In the genomic region with DNA sequence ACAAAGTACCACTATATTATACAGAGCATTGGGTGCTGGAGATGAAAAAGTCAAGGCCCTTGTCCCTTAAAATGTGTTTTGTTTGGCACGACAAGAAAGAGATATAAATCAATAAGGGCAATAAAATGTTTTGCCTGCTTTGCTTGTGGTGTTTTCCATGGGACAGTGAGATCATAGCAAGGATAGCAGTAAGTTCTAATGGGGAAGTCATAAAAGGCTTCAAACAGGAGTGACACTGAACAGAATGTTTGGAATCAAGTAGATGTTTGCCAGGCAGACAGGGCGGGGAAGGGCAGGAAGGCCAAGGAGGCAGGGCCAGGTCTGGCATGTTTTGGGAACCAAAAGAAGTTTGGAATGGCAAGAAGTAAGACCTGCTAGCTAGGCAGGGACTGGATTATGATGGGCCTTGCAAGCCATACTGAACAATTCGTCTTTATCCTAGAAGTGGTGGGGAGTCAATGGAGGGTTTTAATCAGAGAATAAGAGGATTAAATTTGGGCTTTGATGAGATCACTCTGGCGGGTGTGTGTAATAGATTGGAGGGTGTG, we compare ENCODE assay signal across 17 cellular contexts. TPM values are rescaled to one million over a fixed set of nuclear protein-coding genes. Genes with fewer than 3 reads are reported as not detected.
DNase-seq lines count a peak whose midpoint lies in the region; ATAC-seq and TF ChIP-seq lines count a peak whose summit lies in the region.
"Had no signal": no experiment of that assay in that cellular context is flagged by ENCODE, and none has a peak within 500 bp of the region (broad histone marks: within the 10 kb centered on the region; RNA-seq: fewer than 3 reads in every experiment).

No MANE protein-coding gene starts in this region.

- no peak for DNase-seq in H9
- peak; percentile 26 for DNase-seq in SK-N-SH
- DNase-seq in islet precursor cell, result peak; percentile 86
- no peak for DNase-seq in stimulated activated CD4-positive, alpha-beta T cell treated with anti-CD3 and anti-CD28 coated beads, Interleukin-2, amount 100 ng/mL, for 24 hours
- no peak for DNase-seq in pons (ENCODE audit: low spot score)
- no peak for DNase-seq in RKO (ENCODE audit: low spot score)
- no peak for DNase-seq in natural killer cell treated with Interleukin-12 subunit alpha and Interleukin-12 subunit beta and Interleukin-15 and Interleukin-18, amount 100 ng/mL, for 72 hours (ENCODE audit: low spot score)
- DNase-seq: activated CD4-positive, alpha-beta T cell treated with anti-CD3 and anti-CD28 coated beads, Interleukin-2, amount 10 ng/mL, durations not matched to agents 24 days and 14 days; activated T-cell treated with anti-CD3 and anti-CD28 coated beads, Interleukin-2, amount 50 U/mL, for 48 hours; anterior cingulate cortex; CD4-positive, alpha-beta T cell; foreskin melanocyte; NCI-H1092 treated with DMSO at 0.1 percent for 48 hours; NCI-H446 treated with DMSO at 0.1 percent for 48 hours; retina; stimulated activated naive B cell treated with anti-CD40 and anti-IgM and Interleukin-4, amounts not matched to agents 10 μg/mL and 1 μg/mL and 100 μg/mL, for 72 hours had no signal

- H3K14ac ChIP-seq in H9 (ENCODE audit: insufficient read depth, low read length), result no peak overlapping the region

- no peak overlapping the region for H2AK5ac ChIP-seq in H9 (ENCODE audit: insufficient read length, low read length)

- H3K27me3 ChIP-seq in H9 (ENCODE audit: insufficient read depth, low read length), result no peaks in the 10 kb centered on the region
- no peaks in the 10 kb centered on the region for H3K27me3 ChIP-seq in SK-N-SH (ENCODE audit: insufficient read depth)
- H3K27me3 ChIP-seq in subcutaneous abdominal adipose tissue (ENCODE audit: control insufficient read depth in 5 of 5, insufficient read depth in 4 of 5, low read length in 5 of 5), result no peaks in the 10 kb centered on the region

- CTCF ChIA-PET in SK-N-SH (lab: Yijun Ruan, JAX), result interaction anchor here (0.7 kb wide), 2 partner anchors 12 to 15 kb away, joined by 3 read pairs; no protein-coding TSS in a partner anchor

- peaks cover 69 to 82% of the 10 kb centered on the region in 2 experiments for H3K4me1 Mint-ChIP-seq in H9
- no peaks in the 10 kb centered on the region for H3K4me1 Mint-ChIP-seq in natural killer cell treated with Interleukin-12 subunit alpha and Interleukin-12 subunit beta and Interleukin-15 and Interleukin-18, amount 100 ng/mL, for 72 hours (ENCODE audit: low read depth in 2 of 2)

- no peak overlapping the region for H2BK5ac ChIP-seq in H9 (ENCODE audit: insufficient read length, low read length)

- H4K91ac ChIP-seq in H9 (ENCODE audit: insufficient read length, low read depth, low read length), result no peak overlapping the region

- no peaks in the 10 kb centered on the region for H3K23me2 ChIP-seq in H9 (ENCODE audit: insufficient read length, low read depth, low read length, poor library complexity, severe bottlenecking)

- H3F3A ChIP-seq in SK-N-SH (replicated peaks; ENCODE audit: insufficient read depth), result peaks cover 12% of the 10 kb centered on the region

- no peak overlapping the region for H3K18ac ChIP-seq in H9 (ENCODE audit: insufficient read length, low read depth, low read length)

- H3K4ac ChIP-seq in H9 (ENCODE audit: low read depth, low read length), result no peak overlapping the region

- H4K5ac ChIP-seq in H9 (ENCODE audit: insufficient read length, low read depth, low read length), result no peak overlapping the region

- no peaks in the 10 kb centered on the region for H3K27me3 Mint-ChIP-seq in H9 (ENCODE audit: low read depth)
- peaks cover 15 to 18% of the 10 kb centered on the region in 2 donors for H3K27me3 Mint-ChIP-seq in natural killer cell treated with Interleukin-12 subunit alpha and Interleukin-12 subunit beta and Interleukin-15 and Interleukin-18, amount 100 ng/mL, for 72 hours

- POLR2A ChIA-PET in SK-N-SH (lab: Yijun Ruan, JAX), result no interaction called here

- H2AFZ ChIP-seq in H9 (ENCODE audit: low read length) (no peak overlapping the region), SK-N-SH (ENCODE audit: low read depth) (no peak overlapping the region)

- no peak overlapping the region for H2BK15ac ChIP-seq in H9 (ENCODE audit: low read depth, low read length)

- no peaks in the 10 kb centered on the region for H3K9me2 ChIP-seq in SK-N-SH

- TF ChIP-seq CTCF in H9 (conservative IDR thresholded peaks at IDR 0.05) (no peak), SK-N-SH (IDR thresholded peaks at IDR 0.05) (no peak)

- H3K4me3 ChIP-seq in SK-N-SH (ENCODE audit: low read depth in 2 of 2, low read length in 1 of 2), result no peak overlapping the region
- no peak overlapping the region for H3K4me3 ChIP-seq in subcutaneous abdominal adipose tissue (ENCODE audit: low read depth in 1 of 5, low read length in 5 of 5)

- no peak for TF ChIP-seq EP300 in SK-N-SH (IDR thresholded peaks at IDR 0.05; ENCODE audit: borderline replicate concordance in 1 of 2, low read depth in 1 of 2, low read length in 1 of 2)

- no peak overlapping the region for H2BK120ac ChIP-seq in H9 (ENCODE audit: low read depth, low read length, poor library complexity, severe bottlenecking)

- no peak for TF ChIP-seq RAD21 in SK-N-SH (IDR thresholded peaks at IDR 0.05; ENCODE audit: low read length)

- peaks cover 3% of the 10 kb centered on the region for H4K20me1 ChIP-seq in H9 (ENCODE audit: control insufficient read depth, insufficient read depth, insufficient read length)
- peaks cover 87% of the 10 kb centered on the region for H4K20me1 ChIP-seq in SK-N-SH (ENCODE audit: insufficient read depth)

- peaks cover 0 to 6% of the 10 kb centered on the region in 2 experiments; a peak in 3 of 5 replicates for H3K9me3 Mint-ChIP-seq in H9
- no peaks in the 10 kb centered on the region for H3K9me3 Mint-ChIP-seq in natural killer cell treated with Interleukin-12 subunit alpha and Interleukin-12 subunit beta and Interleukin-15 and Interleukin-18, amount 100 ng/mL, for 72 hours
- H3K9me3 Mint-ChIP-seq: CD4-positive, alpha-beta T cell had no signal

- H3K9ac ChIP-seq in H9 (ENCODE audit: extremely low read depth, insufficient read length, low read length) (no peak overlapping the region), SK-N-SH (no peak overlapping the region), subcutaneous abdominal adipose tissue (ENCODE audit: low read length in 5 of 5) (no peak overlapping the region)

- H3K23ac ChIP-seq in H9 (ENCODE audit: insufficient read length, low read depth, low read length), result no peak overlapping the region

- H3K56ac ChIP-seq in H9 (ENCODE audit: insufficient read length, low read depth, low read length), result no peak overlapping the region

- H3K79me2 ChIP-seq in H9 (ENCODE audit: insufficient read depth, low read length) (peaks cover 67% of the 10 kb centered on the region), SK-N-SH (ENCODE audit: insufficient read depth) (peaks cover 100% of the 10 kb centered on the region)

- H2BK12ac ChIP-seq in H9 (ENCODE audit: insufficient read length, low read depth, low read length), result no peak overlapping the region

- H3K79me1 ChIP-seq in H9 (ENCODE audit: insufficient read depth, low read depth, low read length, poor library complexity, severe bottlenecking), result peaks cover 6% of the 10 kb centered on the region

- no peak overlapping the region for H3K4me3 Mint-ChIP-seq in H9
- no peak overlapping the region for H3K4me3 Mint-ChIP-seq in natural killer cell treated with Interleukin-12 subunit alpha and Interleukin-12 subunit beta and Interleukin-15 and Interleukin-18, amount 100 ng/mL, for 72 hours
- H3K4me3 Mint-ChIP-seq: activated CD4-positive, alpha-beta T cell treated with anti-CD3 and anti-CD28 coated beads, Interleukin-2, amount 10 ng/mL, durations not matched to agents 24 days and 14 days; CD4-positive, alpha-beta T cell; stimulated activated naive B cell treated with anti-CD40 and anti-IgM and Interleukin-4, amounts not matched to agents 10 μg/mL and 1 μg/mL and 100 μg/mL, for 72 hours had no signal

- no peak overlapping the region for H3T11ph ChIP-seq in H9 (ENCODE audit: low read length)

- WGBS in H9 (ENCODE audit: extremely low coverage, insufficient read length, low lambda C conversion rate), result no CpG with 5 or more reads among the region's 4 CpGs
- 69% methylated on average over 4 of the region's 4 CpGs for WGBS in SK-N-SH (ENCODE audit: low lambda C conversion rate)

- H2BK20ac ChIP-seq in H9 (ENCODE audit: low read depth, low read length, poor library complexity, severe bottlenecking), result no peak overlapping the region

- H3K9me3 ChIP-seq in H9 (ENCODE audit: control insufficient read depth, low read depth, low read length) (no peaks in the 10 kb centered on the region), SK-N-SH (no peaks in the 10 kb centered on the region), subcutaneous abdominal adipose tissue (ENCODE audit: control insufficient read depth in 5 of 5, low read length in 5 of 5) (no peaks in the 10 kb centered on the region)

- H4K8ac ChIP-seq in H9 (replicated peaks; ENCODE audit: insufficient read length, low read depth, low read length), result no peak overlapping the region

- H3K27ac ChIP-seq in H9 (ENCODE audit: insufficient read length, low read depth, low read length) (no peak overlapping the region), SK-N-SH (ENCODE audit: low read depth in 2 of 2, low read length in 1 of 2) (no peak overlapping the region; a peak in 1 of 4 replicates), subcutaneous abdominal adipose tissue (ENCODE audit: low read depth, low read length) (peak overlapping the region; percentile 51)

- peak overlapping the region in 2 of 3 experiments; percentile 10 to 53; a peak in 3 of 7 replicates for H3K27ac Mint-ChIP-seq in H9
- no peak overlapping the region for H3K27ac Mint-ChIP-seq in natural killer cell treated with Interleukin-12 subunit alpha and Interleukin-12 subunit beta and Interleukin-15 and Interleukin-18, amount 100 ng/mL, for 72 hours
- H3K27ac Mint-ChIP-seq: activated CD4-positive, alpha-beta T cell treated with anti-CD3 and anti-CD28 coated beads, Interleukin-2, amount 10 ng/mL, durations not matched to agents 24 days and 14 days; CD4-positive, alpha-beta T cell; stimulated activated naive B cell treated with anti-CD40 and anti-IgM and Interleukin-4, amounts not matched to agents 10 μg/mL and 1 μg/mL and 100 μg/mL, for 72 hours had no signal

- H3K4me1 ChIP-seq in H9 (ENCODE audit: insufficient read depth, low read length) (peaks cover 23% of the 10 kb centered on the region; the same call in 1 of the 2 replicates), SK-N-SH (ENCODE audit: control insufficient read depth in 1 of 2, insufficient read depth in 2 of 2, low read depth in 1 of 2, low read length in 1 of 2) (peaks cover 8 to 16% of the 10 kb centered on the region in 2 experiments; a peak in 3 of 4 replicates), subcutaneous abdominal adipose tissue (ENCODE audit: control insufficient read depth in 5 of 5, insufficient read depth in 5 of 5, low read length in 5 of 5) (peaks cover 0 to 25% (median 10%) of the 10 kb centered on the region in 5 donors)

- H3K36me3 Mint-ChIP-seq in H9 (ENCODE audit: insufficient read depth in 1 of 3, low read depth in 3 of 3), result peaks cover 42 to 75% (median 69%) of the 10 kb centered on the region in 3 experiments
- no peaks in the 10 kb centered on the region for H3K36me3 Mint-ChIP-seq in natural killer cell treated with Interleukin-12 subunit alpha and Interleukin-12 subunit beta and Interleukin-15 and Interleukin-18, amount 100 ng/mL, for 72 hours
- H3K36me3 Mint-ChIP-seq: stimulated activated naive B cell treated with anti-CD40 and anti-IgM and Interleukin-4, amounts not matched to agents 10 μg/mL and 1 μg/mL and 100 μg/mL, for 72 hours had no signal

- peaks cover 35 to 62% of the 10 kb centered on the region in 2 experiments for H3K36me3 ChIP-seq in SK-N-SH (replicated peaks in 1 of 2; ENCODE audit: control insufficient read depth in 1 of 2, insufficient read depth in 2 of 2, low read length in 1 of 2)
- peaks cover 0 to 8% (median 6%) of the 10 kb centered on the region in 5 donors for H3K36me3 ChIP-seq in subcutaneous abdominal adipose tissue (ENCODE audit: control insufficient read depth in 5 of 5, insufficient read depth in 5 of 5, low read length in 5 of 5)

- H3K4me2 ChIP-seq in H9 (ENCODE audit: insufficient read depth, insufficient read length, low read length) (no peak overlapping the region), SK-N-SH (no peak overlapping the region)

- no peak for ATAC-seq in natural killer cell treated with Interleukin-12 subunit alpha and Interleukin-12 subunit beta and Interleukin-15 and Interleukin-18, amount 100 ng/mL, for 72 hours
- ATAC-seq: stimulated activated naive B cell treated with anti-CD40 and anti-IgM and Interleukin-4, amounts not matched to agents 10 μg/mL and 1 μg/mL and 100 μg/mL, for 72 hours had no signal

RNA-seq across cellular contexts. Expression of gene FGF2, which starts 16.4 kb away (rescaled TPM):
- total RNA-seq in H9 (2021), result 95.2 and 99.0 TPM in 2 replicates
- polyA plus RNA-seq in SK-N-SH (2012; rRNA removed), result 11.1 and 17.0 TPM in 2 replicates
- 18.6 and 22.5 TPM in 2 replicates for polyA plus RNA-seq in SK-N-SH (2012; cell fraction: cytosol; rRNA removed)
- polyA plus RNA-seq in SK-N-SH (2012; cell fraction: nucleus; rRNA removed), result 6.7 and 18.4 TPM in 2 replicates
- 1 to 10 TPM; 1.5 to 3.9 TPM for total RNA-seq in natural killer cell treated with Interleukin-12 subunit alpha and Interleukin-12 subunit beta and Interleukin-15 and Interleukin-18, amount 100 ng/mL, for 72 hours
- total RNA-seq: CD4-positive, alpha-beta T cell had no signal

Comparison
In these comparisons a context has a peak if more than half of its experiments do, and no peak if none do; other contexts are left out.
1. DNase-seq: peak in SK-N-SH (single experiment) and islet precursor cell (single experiment); none in H9 (single experiment), stimulated activated CD4-positive, alpha-beta T cell treated with anti-CD3 and anti-CD28 coated beads, Interleukin-2, amount 100 ng/mL, for 24 hours (0 of 2), pons (single experiment), RKO (single experiment) and natural killer cell treated with Interleukin-12 subunit alpha and Interleukin-12 subunit beta and Interleukin-15 and Interleukin-18, amount 100 ng/mL, for 72 hours (single experiment).
2. H3K27ac Mint-ChIP-seq: peak in H9 (2 of 3); none in natural killer cell treated with Interleukin-12 subunit alpha and Interleukin-12 subunit beta and Interleukin-15 and Interleukin-18, amount 100 ng/mL, for 72 hours (0 of 2).
3. RNA of gene FGF2, which starts 16.4 kb away (total RNA-seq): 95.2 to 99.0 TPM in H9; 1.5 to 3.9 TPM in natural killer cell treated with Interleukin-12 subunit alpha and Interleukin-12 subunit beta and Interleukin-15 and Interleukin-18, amount 100 ng/mL, for 72 hours; every median in the first group is over 10 times any median in the second.